In genomic region chr19:17334414-17335409, GRCh38 we compare ENCODE assay signal across 1 cellular context.
TF ChIP-seq lines count a peak whose summit lies in the region.

Gene ANO8 (minus strand): TSS chr19:17334855. CDS start chr19:17334670, 185 bp downstream.

TF ChIP-seq in HepG2, 621 proteins besides CTCF, POLR2A, EP300 and RAD21 (continued from another document and continues in another):
- TF ChIP-seq ZNF142 (CRISPR knock-in tag; IDR thresholded peaks at IDR 0.05) (peak; percentile 100), KLF9 (CRISPR knock-in tag; IDR thresholded peaks at IDR 0.05; ENCODE audit: low read depth) (no peak), DRAP1 (CRISPR knock-in tag; IDR thresholded peaks at IDR 0.05) (peak; percentile 41; the same call in 1 of the 2 replicates), ZNF484 (CRISPR knock-in tag; IDR thresholded peaks at IDR 0.05; ENCODE audit: borderline replicate concordance, low read depth) (no peak), ZNF556 (CRISPR knock-in tag; IDR thresholded peaks at IDR 0.05; ENCODE audit: borderline replicate concordance) (0 out of 2 replicates have a peak, but pooled peaks have one; percentile 15), ZNF687 (CRISPR knock-in tag; IDR thresholded peaks at IDR 0.05) (peak; percentile 90), FOXK1 (CRISPR knock-in tag; IDR thresholded peaks at IDR 0.05; ENCODE audit: borderline replicate concordance, low read depth) (peak; percentile 46; the same call in 1 of the 2 replicates), SRSF9 (IDR thresholded peaks at IDR 0.05; ENCODE audit: borderline replicate concordance, insufficient read depth, low read depth, low read length, poor library complexity, severe bottlenecking) (no peak), SPEN (CRISPR knock-in tag; IDR thresholded peaks at IDR 0.05; ENCODE audit: low read depth) (peak; percentile 75), ZNF775 (CRISPR knock-in tag; IDR thresholded peaks at IDR 0.05; ENCODE audit: borderline replicate concordance) (no peak), TRAFD1 (CRISPR knock-in tag; IDR thresholded peaks at IDR 0.05; ENCODE audit: borderline replicate concordance) (no peak), ZNF280B (CRISPR knock-in tag; IDR thresholded peaks at IDR 0.05; ENCODE audit: borderline replicate concordance) (no peak), KLF12 (CRISPR knock-in tag; IDR thresholded peaks at IDR 0.05; ENCODE audit: borderline replicate concordance) (peak; percentile 54; the same call in 1 of the 2 replicates), ZUFSP (CRISPR knock-in tag; IDR thresholded peaks at IDR 0.05; ENCODE audit: borderline replicate concordance) (no peak), ZFP36L2 (CRISPR knock-in tag; IDR thresholded peaks at IDR 0.05) (no peak), ZFAT (CRISPR knock-in tag; conservative IDR thresholded peaks at IDR 0.05) (no peak), MLLT10 (CRISPR knock-in tag; IDR thresholded peaks at IDR 0.05) (no peak), KDM2A (CRISPR knock-in tag; IDR thresholded peaks at IDR 0.05; ENCODE audit: borderline replicate concordance, low read depth) (peak; percentile 91), ZNF3 (CRISPR knock-in tag; IDR thresholded peaks at IDR 0.05) (no peak), POLR2G (IDR thresholded peaks at IDR 0.05; ENCODE audit: low read depth, low read length) (no peak), HNF1B (CRISPR knock-in tag; IDR thresholded peaks at IDR 0.05) (no peak), MLX (CRISPR knock-in tag; IDR thresholded peaks at IDR 0.05) (no peak), U2AF2 (IDR thresholded peaks at IDR 0.05; ENCODE audit: low read depth, low read length) (no peak), ZNF569 (CRISPR knock-in tag; IDR thresholded peaks at IDR 0.05; ENCODE audit: borderline replicate concordance) (no peak), BRCA1 (CRISPR knock-in tag; IDR thresholded peaks at IDR 0.05) (no peak), YEATS4 (CRISPR knock-in tag; IDR thresholded peaks at IDR 0.05; ENCODE audit: borderline replicate concordance) (peak; percentile 88; the same call in 1 of the 2 replicates), POLR2AphosphoS5 (IDR thresholded peaks at IDR 0.05; ENCODE audit: low read depth, low read length) (no peak), GFI1 (CRISPR knock-in tag; IDR thresholded peaks at IDR 0.05; ENCODE audit: borderline replicate concordance) (peak; percentile 65; the same call in 1 of the 2 replicates), ARNTL (CRISPR knock-in tag; IDR thresholded peaks at IDR 0.05) (no peak; the same call in 1 of the 2 replicates), IKZF5 (CRISPR knock-in tag; IDR thresholded peaks at IDR 0.05) (peak; percentile 49; the same call in 1 of the 2 replicates), JUN (CRISPR knock-in tag; IDR thresholded peaks at IDR 0.05) (0 out of 2 replicates have a peak, but pooled peaks have one; percentile 24), ATF3 (CRISPR knock-in tag; IDR thresholded peaks at IDR 0.05) (no peak), ZNF501 (CRISPR knock-in tag; IDR thresholded peaks at IDR 0.05) (no peak), ZNF644 (CRISPR knock-in tag; IDR thresholded peaks at IDR 0.05; ENCODE audit: low read depth) (no peak), CCDC6 (CRISPR knock-in tag; IDR thresholded peaks at IDR 0.05) (peak; percentile 92; the same call in 1 of the 2 replicates), ZNF580 (CRISPR knock-in tag; IDR thresholded peaks at IDR 0.05; ENCODE audit: borderline replicate concordance, low read depth) (peak; percentile 42; the same call in 1 of the 2 replicates), HNF4G (IDR thresholded peaks at IDR 0.05; ENCODE audit: borderline replicate concordance, low read depth, low read length) (peak; percentile 53; the same call in 1 of the 2 replicates), HNF4G (CRISPR knock-in tag; IDR thresholded peaks at IDR 0.05; ENCODE audit: borderline replicate concordance, low read depth) (peak; percentile 76), ZNF260 (CRISPR knock-in tag; IDR thresholded peaks at IDR 0.05; ENCODE audit: borderline replicate concordance, low read depth) (no peak), ZNF737 (CRISPR knock-in tag; IDR thresholded peaks at IDR 0.05; ENCODE audit: borderline replicate concordance) (no peak), ZNF30 (CRISPR knock-in tag; IDR thresholded peaks at IDR 0.05) (no peak)
